ENCODE assay signal across 37 cellular contexts in genomic region chr3:65650247-65650646, GRCh38.
"Had no signal": no experiment of that assay in that cellular context is flagged by ENCODE, and none has a peak within 500 bp of the region (broad histone marks: within the 10 kb centered on the region; RNA-seq: fewer than 3 reads in every experiment).

No MANE protein-coding gene starts in this region.

- H3K27me3 ChIP-seq: ascending aorta, body of pancreas, brain microvascular endothelial cell, breast epithelium had no signal

- H3K4me1 Mint-ChIP-seq: activated CD4-positive, alpha-beta memory T cell treated with anti-CD3 and anti-CD28 coated beads, Interleukin-2, amount 10 ng/mL, durations not matched to agents 7 days and 5 days; activated CD4-positive, alpha-beta T cell treated with anti-CD3 and anti-CD28 coated beads for 36 hours; activated CD4-positive, alpha-beta T cell treated with anti-CD3 and anti-CD28 coated beads, Interleukin-2, amount 10 ng/mL, durations not matched to agents 7 days and 5 days; activated CD8-positive, alpha-beta memory T cell treated with anti-CD3 and anti-CD28 coated beads, Interleukin-2, amount 10 ng/mL, durations not matched to agents 7 days and 5 days; activated naive CD4-positive, alpha-beta T cell treated with anti-CD3 and anti-CD28 coated beads, Interleukin-2, amount 10 ng/mL, durations not matched to agents 7 days and 5 days; activated naive CD4-positive, alpha-beta T cell treated with anti-CD3 and anti-CD28 coated beads, Interleukin-2, amount 50 U/mL, for 24 hours; activated naive CD8-positive, alpha-beta T cell treated with anti-CD3 and anti-CD28 coated beads, Interleukin-2, amount 10 ng/mL, durations not matched to agents 7 days and 5 days; activated naive CD8-positive, alpha-beta T cell treated with anti-CD3 and anti-CD28 coated beads, Interleukin-2, amount 50 U/mL, for 24 hours had no signal

- H3K27ac Mint-ChIP-seq: activated CD4-positive, alpha-beta memory T cell treated with anti-CD3 and anti-CD28 coated beads, Interleukin-2, amount 10 ng/mL, durations not matched to agents 7 days and 5 days; activated CD4-positive, alpha-beta T cell treated with anti-CD3 and anti-CD28 coated beads for 36 hours; activated CD4-positive, alpha-beta T cell treated with anti-CD3 and anti-CD28 coated beads, Interleukin-2, amount 10 ng/mL, durations not matched to agents 7 days and 5 days; activated CD8-positive, alpha-beta memory T cell treated with anti-CD3 and anti-CD28 coated beads, Interleukin-2, amount 10 ng/mL, durations not matched to agents 7 days and 5 days; activated CD8-positive, alpha-beta T cell treated with anti-CD3 and anti-CD28 coated beads, Interleukin-2, amount 10 ng/mL, durations not matched to agents 7 days and 5 days; activated naive CD4-positive, alpha-beta T cell treated with anti-CD3 and anti-CD28 coated beads, Interleukin-2, amount 10 ng/mL, durations not matched to agents 7 days and 5 days; activated naive CD4-positive, alpha-beta T cell treated with anti-CD3 and anti-CD28 coated beads, Interleukin-2, amount 50 U/mL, for 24 hours; activated naive CD8-positive, alpha-beta T cell; activated naive CD8-positive, alpha-beta T cell treated with anti-CD3 and anti-CD28 coated beads, Interleukin-2, amount 10 ng/mL, durations not matched to agents 7 days and 5 days; activated naive CD8-positive, alpha-beta T cell treated with anti-CD3 and anti-CD28 coated beads, Interleukin-2, amount 50 U/mL, for 24 hours; activated T-cell treated with anti-CD3 and anti-CD28 coated beads, Interleukin-2, amount 50 U/mL, for 24 hours; activated T-helper 2 cell treated with anti-CD3 and anti-CD28 coated beads, Interferon-gamma antibody, Interleukin-2, Interleukin-4, amounts not matched to agents 10 μg/mL and 5 μg/mL and 100 μg/mL, durations not matched to agents 14 hours and 24 hours and 36 hours; T-helper 1 cell treated with Interleukin-12 subunit alpha and Interleukin-12 subunit beta and Interleukin-4 antibody, amounts not matched to agents 30 μg/mL and 1 μg/mL, for 36 hours; T-helper 2 cell treated with Interferon-gamma antibody and Interleukin-4, amounts not matched to agents 5 μg/mL and 100 μg/mL, for 36 hours had no signal

- H3K27me3 Mint-ChIP-seq: activated CD4-positive, alpha-beta memory T cell treated with anti-CD3 and anti-CD28 coated beads, Interleukin-2, amount 10 ng/mL, durations not matched to agents 7 days and 5 days; activated CD4-positive, alpha-beta T cell treated with anti-CD3 and anti-CD28 coated beads for 36 hours; activated CD4-positive, alpha-beta T cell treated with anti-CD3 and anti-CD28 coated beads, Interleukin-2, amount 10 ng/mL, durations not matched to agents 7 days and 5 days; activated CD8-positive, alpha-beta memory T cell treated with anti-CD3 and anti-CD28 coated beads, Interleukin-2, amount 10 ng/mL, durations not matched to agents 7 days and 5 days; activated naive CD4-positive, alpha-beta T cell treated with anti-CD3 and anti-CD28 coated beads, Interleukin-2, amount 10 ng/mL, durations not matched to agents 7 days and 5 days; activated naive CD4-positive, alpha-beta T cell treated with anti-CD3 and anti-CD28 coated beads, Interleukin-2, amount 50 U/mL, for 24 hours; activated naive CD8-positive, alpha-beta T cell treated with anti-CD3 and anti-CD28 coated beads, Interleukin-2, amount 10 ng/mL, durations not matched to agents 7 days and 5 days; activated naive CD8-positive, alpha-beta T cell treated with anti-CD3 and anti-CD28 coated beads, Interleukin-2, amount 50 U/mL, for 24 hours; activated T-cell treated with anti-CD3 and anti-CD28 coated beads, Interleukin-2, amount 50 U/mL, for 24 hours had no signal

- H3K36me3 ChIP-seq: ascending aorta, brain microvascular endothelial cell, breast epithelium had no signal

- H3K4me3 Mint-ChIP-seq: activated CD4-positive, alpha-beta memory T cell treated with anti-CD3 and anti-CD28 coated beads, Interleukin-2, amount 10 ng/mL, durations not matched to agents 7 days and 5 days; activated CD4-positive, alpha-beta T cell treated with anti-CD3 and anti-CD28 coated beads for 36 hours; activated CD4-positive, alpha-beta T cell treated with anti-CD3 and anti-CD28 coated beads, Interleukin-2, amount 10 ng/mL, durations not matched to agents 7 days and 5 days; activated CD8-positive, alpha-beta memory T cell treated with anti-CD3 and anti-CD28 coated beads, Interleukin-2, amount 10 ng/mL, durations not matched to agents 7 days and 5 days; activated CD8-positive, alpha-beta T cell treated with anti-CD3 and anti-CD28 coated beads, Interleukin-2, amount 10 ng/mL, durations not matched to agents 7 days and 5 days; activated naive CD4-positive, alpha-beta T cell treated with anti-CD3 and anti-CD28 coated beads, Interleukin-2, amount 10 ng/mL, durations not matched to agents 7 days and 5 days; activated naive CD4-positive, alpha-beta T cell treated with anti-CD3 and anti-CD28 coated beads, Interleukin-2, amount 50 U/mL, for 24 hours; activated naive CD8-positive, alpha-beta T cell; activated naive CD8-positive, alpha-beta T cell treated with anti-CD3 and anti-CD28 coated beads, Interleukin-2, amount 10 ng/mL, durations not matched to agents 7 days and 5 days; activated naive CD8-positive, alpha-beta T cell treated with anti-CD3 and anti-CD28 coated beads, Interleukin-2, amount 50 U/mL, for 24 hours; activated T-cell treated with anti-CD3 and anti-CD28 coated beads, Interleukin-2, amount 50 U/mL, for 24 hours; T-helper 1 cell treated with Interleukin-12 subunit alpha and Interleukin-12 subunit beta and Interleukin-4 antibody, amounts not matched to agents 30 μg/mL and 1 μg/mL, for 36 hours; T-helper 2 cell treated with Interferon-gamma antibody and Interleukin-4, amounts not matched to agents 5 μg/mL and 100 μg/mL, for 36 hours had no signal

- ATAC-seq: activated CD4-positive, alpha-beta T cell treated with anti-CD3 and anti-CD28 coated beads for 36 hours; activated CD4-positive, CD25-positive, alpha-beta regulatory T cell treated with anti-CD3 and anti-CD28 coated beads, Interleukin-2, amount 50 U/mL, for 24 hours; activated CD8-positive, alpha-beta memory T cell treated with anti-CD3 and anti-CD28 coated beads, Interleukin-2, amount 10 ng/mL, durations not matched to agents 7 days and 5 days; activated CD8-positive, alpha-beta T cell treated with anti-CD3 and anti-CD28 coated beads, Interleukin-2, amount 10 ng/mL, durations not matched to agents 7 days and 5 days; activated naive CD8-positive, alpha-beta T cell treated with anti-CD3 and anti-CD28 coated beads, Interleukin-2, amount 50 U/mL, for 24 hours; body of pancreas had no signal

- H3K27ac ChIP-seq: ascending aorta, body of pancreas, brain microvascular endothelial cell, breast epithelium, VCaP had no signal

- DNase-seq: activated CD4-positive, alpha-beta memory T cell treated with anti-CD3 and anti-CD28 coated beads, Interleukin-2, amount 10 ng/mL, durations not matched to agents 7 days and 5 days; activated CD4-positive, alpha-beta T cell treated with anti-CD3 and anti-CD28 coated beads for 1 hour; activated CD4-positive, alpha-beta T cell treated with anti-CD3 and anti-CD28 coated beads for 36 hours; activated CD4-positive, alpha-beta T cell treated with anti-CD3 and anti-CD28 coated beads for 48 hours; activated CD4-positive, alpha-beta T cell treated with anti-CD3 and anti-CD28 coated beads, Interleukin-2, amount 10 ng/mL, durations not matched to agents 7 days and 5 days; activated CD4-positive, alpha-beta T cell treated with anti-CD3 and anti-CD28 coated beads, Interleukin-2, amount 50 U/mL, for 48 hours; activated CD4-positive, CD25-positive, alpha-beta regulatory T cell; activated CD8-positive, alpha-beta memory T cell treated with anti-CD3 and anti-CD28 coated beads for 24 hours; activated CD8-positive, alpha-beta memory T cell treated with anti-CD3 and anti-CD28 coated beads, Interleukin-2, amount 10 ng/mL, durations not matched to agents 7 days and 5 days; activated CD8-positive, alpha-beta memory T cell treated with anti-CD3 and anti-CD28 coated beads, Interleukin-2, amount 50 U/mL, for 48 hours; activated CD8-positive, alpha-beta T cell treated with anti-CD3 and anti-CD28 coated beads, Interleukin-2, amount 10 ng/mL, durations not matched to agents 7 days and 5 days; activated effector memory CD4-positive, alpha-beta T cell treated with Interleukin-2 at 50 U/mL for 16 hours; activated gamma-delta T cell; activated naive CD4-positive, alpha-beta T cell treated with anti-CD3 and anti-CD28 coated beads, Interleukin-2, amount 10 ng/mL, durations not matched to agents 7 days and 5 days; activated naive CD4-positive, alpha-beta T cell treated with Interleukin-2 at 50 U/mL for 16 hours; activated naive CD8-positive, alpha-beta T cell treated with anti-CD3 and anti-CD28 coated beads, Interleukin-2, amount 10 ng/mL, durations not matched to agents 7 days and 5 days; activated naive CD8-positive, alpha-beta T cell treated with anti-CD3 and anti-CD28 coated beads, Interleukin-2, amount 50 U/mL, for 24 hours; activated T-cell treated with anti-CD3 and anti-CD28 coated beads, Interleukin-2, amount 50 U/mL, for 24 hours; activated T-cell treated with anti-CD3 and anti-CD28 coated beads, Interleukin-2, amount 50 U/mL, for 48 hours; amygdala; anterior cingulate cortex; body of pancreas; brain microvascular endothelial cell; central memory CD4-positive, alpha-beta T cell; T-helper 2 cell; T-helper 9 cell had no signal

- H3K4me3 ChIP-seq: ascending aorta, body of pancreas, breast epithelium had no signal

- FAIRE-seq: colon, TTC549 had no signal

- H3K36me3 Mint-ChIP-seq: activated CD8-positive, alpha-beta memory T cell treated with anti-CD3 and anti-CD28 coated beads, Interleukin-2, amount 10 ng/mL, durations not matched to agents 7 days and 5 days; activated naive CD4-positive, alpha-beta T cell treated with anti-CD3 and anti-CD28 coated beads, Interleukin-2, amount 10 ng/mL, durations not matched to agents 7 days and 5 days; activated naive CD4-positive, alpha-beta T cell treated with anti-CD3 and anti-CD28 coated beads, Interleukin-2, amount 50 U/mL, for 24 hours; activated naive CD8-positive, alpha-beta T cell; activated naive CD8-positive, alpha-beta T cell treated with anti-CD3 and anti-CD28 coated beads, Interleukin-2, amount 10 ng/mL, durations not matched to agents 7 days and 5 days had no signal

- H3K4me1 ChIP-seq: ascending aorta, body of pancreas, breast epithelium had no signal
